ENCODE assay signal across 3 cellular contexts in genomic region chr11:19168090-19168489, GRCh38.
A peak's percentile ranks its signal among the peaks of the same experiment; 100 is the strongest.
TF ChIP-seq lines count a peak whose summit lies in the region.

No MANE protein-coding gene starts in this region.

TF ChIP-seq in liver, 16 proteins besides CTCF, POLR2A, EP300 and RAD21:
- TF ChIP-seq REST (IDR thresholded peaks at IDR 0.05) (no peak), RXRA (IDR thresholded peaks at IDR 0.05) (peak in 1 of 2 donors; percentile 27), HNF4G (IDR thresholded peaks at IDR 0.05) (no peak), GABPA (IDR thresholded peaks at IDR 0.05 in 1 of 2, conservative IDR thresholded peaks at IDR 0.05 in 1 of 2) (no peak), SP1 (IDR thresholded peaks at IDR 0.05) (no peak), MAX (IDR thresholded peaks at IDR 0.05) (no peak), TAF1 (conservative IDR thresholded peaks at IDR 0.05) (no peak), HNF4A (conservative IDR thresholded peaks at IDR 0.05) (peak; percentile 35 to 39), EGR1 (IDR thresholded peaks at IDR 0.05; ENCODE audit: low read depth in 2 of 2) (no peak), ATF3 (IDR thresholded peaks at IDR 0.05) (no peak), YY1 (IDR thresholded peaks at IDR 0.05) (no peak), NR2F2 (IDR thresholded peaks at IDR 0.05) (no peak), FOXA1 (IDR thresholded peaks at IDR 0.05) (no peak), ZBTB33 (IDR thresholded peaks at IDR 0.05) (no peak), JUND (IDR thresholded peaks at IDR 0.05) (no peak)

TF ChIP-seq in HepG2, 621 proteins besides CTCF, POLR2A, EP300 and RAD21:
- TF ChIP-seq ZNF224 (CRISPR knock-in tag; IDR thresholded peaks at IDR 0.05) (no peak), PRDM4 (CRISPR knock-in tag; IDR thresholded peaks at IDR 0.05; ENCODE audit: borderline replicate concordance) (no peak), ZMYM4 (CRISPR knock-in tag; IDR thresholded peaks at IDR 0.05) (no peak), SAP130 (CRISPR knock-in tag; IDR thresholded peaks at IDR 0.05; ENCODE audit: low read depth) (no peak), KLF6 (CRISPR knock-in tag; IDR thresholded peaks at IDR 0.05) (no peak), IKZF5 (CRISPR knock-in tag; IDR thresholded peaks at IDR 0.05) (no peak), NONO (IDR thresholded peaks at IDR 0.05) (no peak), NONO (CRISPR knock-in tag; conservative IDR thresholded peaks at IDR 0.05) (no peak), GATAD1 (CRISPR knock-in tag; IDR thresholded peaks at IDR 0.05) (no peak), ZC3H13 (CRISPR knock-in tag; IDR thresholded peaks at IDR 0.05) (no peak), HOXA7 (CRISPR knock-in tag; IDR thresholded peaks at IDR 0.05) (no peak), GATA4 (IDR thresholded peaks at IDR 0.05; ENCODE audit: borderline replicate concordance, low read depth) (no peak), ASH2L (IDR thresholded peaks at IDR 0.05; ENCODE audit: insufficient read length, low read depth, low read length) (no peak), ZNF30 (CRISPR knock-in tag; IDR thresholded peaks at IDR 0.05) (no peak)

TF ChIP-seq in GM23338, 12 proteins besides CTCF, POLR2A, EP300 and RAD21:
- TF ChIP-seq JUNB (IDR thresholded peaks at IDR 0.05; ENCODE audit: unreplicated experiment) (no peak), CREB1 (CRISPR knock-in tag; IDR thresholded peaks at IDR 0.05; ENCODE audit: low read depth) (no peak), NANOG (IDR thresholded peaks at IDR 0.05; ENCODE audit: borderline replicate concordance) (no peak), ZNF114 (CRISPR knock-in tag; IDR thresholded peaks at IDR 0.05) (no peak), STAT1 (IDR thresholded peaks at IDR 0.05; ENCODE audit: unreplicated experiment) (no peak), REST (IDR thresholded peaks at IDR 0.05; ENCODE audit: unreplicated experiment) (no peak), ZNF331 (CRISPR knock-in tag; IDR thresholded peaks at IDR 0.05; ENCODE audit: low read depth) (no peak), ETS1 (IDR thresholded peaks at IDR 0.05) (no peak), ZNF462 (CRISPR knock-in tag; IDR thresholded peaks at IDR 0.05) (no peak), EZH2 (IDR thresholded peaks at IDR 0.05; ENCODE audit: low read depth, unreplicated experiment) (no peak)
